8 cellular contexts compared by ENCODE assay signal in the genomic region with DNA sequence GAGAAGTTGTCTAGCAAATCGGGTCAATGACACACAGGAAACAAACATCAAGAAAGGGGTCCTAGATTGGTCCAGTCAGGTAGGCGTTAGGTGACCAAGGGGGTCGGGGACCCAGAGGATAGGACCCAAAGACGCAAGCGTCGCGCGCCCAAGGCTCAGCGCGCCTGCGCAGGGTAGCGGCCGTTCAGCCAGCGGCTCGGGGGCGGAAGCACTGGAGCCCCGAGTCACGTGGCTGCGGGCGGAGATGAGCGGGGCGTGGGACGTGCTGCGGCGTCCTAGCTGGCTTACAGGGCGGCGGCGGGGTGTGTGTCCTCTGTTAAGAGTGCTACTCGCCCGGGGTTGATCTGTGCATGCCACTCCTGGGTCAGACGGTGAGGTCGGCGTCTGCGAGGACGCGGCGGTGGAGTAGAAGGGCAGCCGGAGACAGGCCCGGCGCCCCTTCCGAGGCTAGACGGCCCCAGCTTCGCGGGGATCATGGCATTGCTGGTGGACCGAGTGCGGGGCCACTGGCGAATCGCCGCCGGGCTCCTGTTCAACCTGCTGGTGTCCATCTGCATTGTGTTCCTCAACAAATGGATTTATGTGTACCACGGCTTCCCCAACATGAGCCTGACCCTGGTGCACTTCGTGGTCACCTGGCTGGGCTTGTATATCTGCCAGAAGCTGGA. TPM values are rescaled to one million over a fixed set of nuclear protein-coding genes. Genes with fewer than 3 reads are reported as not detected.
DNase-seq lines count a peak whose midpoint lies in the region; ATAC-seq, FAIRE-seq and TF ChIP-seq lines count a peak whose summit lies in the region.

A gene (plus strand): TSS at position 273 of the 668 bp plus-strand sequence. CDS start 202 bp downstream, at position 475.

- H4K20me1 ChIP-seq in astrocyte (ENCODE audit: insufficient read depth, low read length) (no peaks in the 10 kb centered on the region), hepatocyte (ENCODE audit: insufficient read depth, poor library complexity, severe bottlenecking) (no peaks in the 10 kb centered on the region)

- 1% methylated on average over 46 of the region's 52 CpGs for WGBS in hepatocyte (ENCODE audit: low lambda C conversion rate, missing lambda C conversion rate)
- WGBS in aorta, 2 donors, result 0% methylated on average over 52 of the region's 52 CpGs

- intact Hi-C loops in aorta (cut with DNase I), result loop anchor here in 1 of 2 donors (2.0 kb wide), 1 partner anchor 63 kb away; a partner anchor contains a TSS

- H3K79me2 ChIP-seq in astrocyte (ENCODE audit: insufficient read depth, low read length), result peaks cover 20% of the 10 kb centered on the region
- peaks cover 24% of the 10 kb centered on the region for H3K79me2 ChIP-seq in hepatocyte

- no peaks in the 10 kb centered on the region for H3K9me2 ChIP-seq in hepatocyte (replicated peaks; ENCODE audit: insufficient read depth)

- H3K4me1 Mint-ChIP-seq in astrocyte (ENCODE audit: low read depth, unreplicated experiment), result peaks cover 17% of the 10 kb centered on the region

- H3K4me2 ChIP-seq in astrocyte (ENCODE audit: low read length) (peak within 1 kb of the TSS; percentile 99), hepatocyte (peak within 1 kb of the TSS; percentile 88)

- H3K4me3 ChIP-seq in astrocyte (ENCODE audit: insufficient read depth, low read depth, low read length), result peak within 1 kb of the TSS; percentile 93
- H3K4me3 ChIP-seq in hepatocyte, result peak within 1 kb of the TSS; percentile 95
- peak within 1 kb of the TSS; percentile 86 for H3K4me3 ChIP-seq in rectal smooth muscle tissue (ENCODE audit: low read length)
- peak within 1 kb of the TSS; percentile 57 to 59 for H3K4me3 ChIP-seq in aorta (ENCODE audit: low read length in 2 of 2)

- H3K27me3 Mint-ChIP-seq in astrocyte (ENCODE audit: low read depth, unreplicated experiment), result no peaks in the 10 kb centered on the region

- peak; percentile 75 for ATAC-seq in GM18499 (IDR thresholded peaks at IDR 0.05; ENCODE audit: insufficient read depth, unreplicated experiment)
- ATAC-seq in HG02938 (IDR thresholded peaks at IDR 0.05; ENCODE audit: unreplicated experiment), result peak; percentile 95
- peak; percentile 99 for ATAC-seq in aorta (ENCODE audit: low FRiP score)

- peaks cover 4% of the 10 kb centered on the region for H3K36me3 ChIP-seq in astrocyte (ENCODE audit: insufficient read depth, low read length)
- H3K36me3 ChIP-seq in hepatocyte (replicated peaks; ENCODE audit: insufficient read depth, low read depth), result no peaks in the 10 kb centered on the region
- H3K36me3 ChIP-seq in rectal smooth muscle tissue (ENCODE audit: control insufficient read depth, insufficient read depth, low read length), result peaks cover 3% of the 10 kb centered on the region
- no peaks in the 10 kb centered on the region for H3K36me3 ChIP-seq in aorta (ENCODE audit: control insufficient read depth in 1 of 2, insufficient read depth in 2 of 2, low read length in 1 of 2)

- peak within 1 kb of the TSS; percentile 81 for H3K27ac Mint-ChIP-seq in astrocyte (ENCODE audit: unreplicated experiment)

- DNase-seq in NCI-H187 (lab: John Stamatoyannopoulos, UW) (peak; percentile 96), T-helper 2 cell (peak; percentile 80 to 97 (median 85)), astrocyte (ENCODE audit: low read depth) (peak; percentile 69), hepatocyte (ENCODE audit: low spot score) (peak; percentile 97), aorta (peak; percentile 97)

- H3K27me3 ChIP-seq in astrocyte (ENCODE audit: insufficient read depth, low read length), result no peaks in the 10 kb centered on the region
- no peaks in the 10 kb centered on the region for H3K27me3 ChIP-seq in hepatocyte
- no peaks in the 10 kb centered on the region for H3K27me3 ChIP-seq in rectal smooth muscle tissue (ENCODE audit: control insufficient read depth, insufficient read depth, low read length)
- H3K27me3 ChIP-seq in aorta (ENCODE audit: control insufficient read depth in 1 of 2, insufficient read depth in 2 of 2, low read length in 1 of 2), result no peaks in the 10 kb centered on the region

- peaks cover 7% of the 10 kb centered on the region for H3K36me3 Mint-ChIP-seq in astrocyte (ENCODE audit: low read depth, unreplicated experiment)

- peaks cover 8% of the 10 kb centered on the region for H3K4me1 ChIP-seq in astrocyte (ENCODE audit: insufficient read depth, low read length)
- H3K4me1 ChIP-seq in hepatocyte (ENCODE audit: insufficient read depth), result peaks cover 8% of the 10 kb centered on the region
- H3K4me1 ChIP-seq in rectal smooth muscle tissue (ENCODE audit: control insufficient read depth, insufficient read depth, low read length), result peaks cover 4% of the 10 kb centered on the region
- no peaks in the 10 kb centered on the region for H3K4me1 ChIP-seq in aorta (ENCODE audit: control insufficient read depth in 1 of 2, insufficient read depth in 2 of 2, low read length in 2 of 2)

- no peak for FAIRE-seq in astrocyte (lab: Jason Lieb, UNC)

- peak within 1 kb of the TSS; percentile 75 for H3K27ac ChIP-seq in astrocyte (ENCODE audit: low read depth, low read length)
- H3K27ac ChIP-seq in hepatocyte, result peak within 1 kb of the TSS; percentile 84
- peak within 1 kb of the TSS; percentile 82 for H3K27ac ChIP-seq in rectal smooth muscle tissue (ENCODE audit: low read depth, low read length)
- peak within 1 kb of the TSS in 1 of 2 donors; percentile 11 for H3K27ac ChIP-seq in aorta (ENCODE audit: low read depth in 1 of 2, low read length in 2 of 2)

- H3K4me3 Mint-ChIP-seq in astrocyte (ENCODE audit: unreplicated experiment), result peak within 1 kb of the TSS; percentile 99

- no peaks in the 10 kb centered on the region for H3K9me3 Mint-ChIP-seq in astrocyte (ENCODE audit: unreplicated experiment)

- H2AFZ ChIP-seq in astrocyte (ENCODE audit: low read depth, low read length) (peak within 1 kb of the TSS; percentile 86), hepatocyte (peak within 1 kb of the TSS; percentile 94)

- H3K9me3 ChIP-seq in astrocyte (ENCODE audit: insufficient read depth, low read depth, low read length), result no peaks in the 10 kb centered on the region
- H3K9me3 ChIP-seq in hepatocyte (ENCODE audit: low read depth), result no peaks in the 10 kb centered on the region
- no peaks in the 10 kb centered on the region for H3K9me3 ChIP-seq in aorta (ENCODE audit: control insufficient read depth, low read length)

- TF ChIP-seq CTCF in astrocyte (IDR thresholded peaks at IDR 0.05; ENCODE audit: insufficient read depth, low read depth, low read length) (no peak), hepatocyte (IDR thresholded peaks at IDR 0.05; ENCODE audit: poor library complexity) (no peak)

- H3K9ac ChIP-seq in astrocyte (ENCODE audit: low read length) (peak within 1 kb of the TSS; percentile 87), rectal smooth muscle tissue (ENCODE audit: low read length) (peak within 1 kb of the TSS; percentile 51)

RNA-seq across cellular contexts. Expression of the gene that starts here (rescaled TPM):
- 10.0 and 14.6 TPM in 2 replicates for total RNA-seq in astrocyte
- 3.3 and 3.5 TPM in 2 replicates for total RNA-seq in hepatocyte
- polyA plus RNA-seq in hepatocyte, result 11.4 and 11.7 TPM in 2 replicates
- total RNA-seq in aorta, result 10 to 100 TPM in 1 of 2 donors, 1 to 10 TPM in 1; 8.0 to 14.3 TPM
- 1 to 10 TPM; 1.1 to 7.5 TPM for polyA plus RNA-seq in aorta
